In genomic region chr19:3508771-3509535, GRCh38 we compare ENCODE assay signal across 14 cellular contexts. TPM values are rescaled to one million over a fixed set of nuclear protein-coding genes. Genes with fewer than 3 reads are reported as not detected.
DNase-seq lines count a peak whose midpoint lies in the region; ATAC-seq and TF ChIP-seq lines count a peak whose summit lies in the region.
"Had no signal": no experiment of that assay in that cellular context is flagged by ENCODE, and none has a peak within 500 bp of the region (broad histone marks: within the 10 kb centered on the region; RNA-seq: fewer than 3 reads in every experiment).

No MANE protein-coding gene starts in this region.

- H3K36me3 ChIP-seq in hepatocyte (replicated peaks; ENCODE audit: insufficient read depth, low read depth) (no peaks in the 10 kb centered on the region), BE2C (peaks cover 17% of the 10 kb centered on the region; the same call in 1 of the 2 replicates)

- peaks cover 16% of the 10 kb centered on the region for H3K36me3 Mint-ChIP-seq in activated CD8-positive, alpha-beta memory T cell treated with anti-CD3 and anti-CD28 coated beads, Interleukin-2, amount 10 ng/mL, durations not matched to agents 7 days and 5 days
- peaks cover 38% of the 10 kb centered on the region for H3K36me3 Mint-ChIP-seq in activated B cell treated with CpG ODN at 0.5 μM for 24 hours (ENCODE audit: low read depth)
- peaks cover 19% of the 10 kb centered on the region for H3K36me3 Mint-ChIP-seq in stimulated activated memory B cell treated with anti-CD40 and anti-IgM and Interleukin-4, amounts not matched to agents 10 μg/mL and 1 μg/mL and 100 μg/mL, for 72 hours

- H3K9me3 ChIP-seq in hepatocyte (ENCODE audit: low read depth) (no peaks in the 10 kb centered on the region), BE2C (no peaks in the 10 kb centered on the region)

- H3K27ac Mint-ChIP-seq in activated CD8-positive, alpha-beta memory T cell treated with anti-CD3 and anti-CD28 coated beads, Interleukin-2, amount 10 ng/mL, durations not matched to agents 7 days and 5 days: peak overlapping the region; percentile 24
- H3K27ac Mint-ChIP-seq in activated B cell treated with CpG ODN at 0.5 μM for 24 hours: no peak overlapping the region
- H3K27ac Mint-ChIP-seq in stimulated activated memory B cell treated with anti-CD40 and anti-IgM and Interleukin-4, amounts not matched to agents 10 μg/mL and 1 μg/mL and 100 μg/mL, for 72 hours: peak overlapping the region; percentile 5

- CTCF ChIA-PET in activated CD8-positive, alpha-beta memory T cell treated with anti-CD3 and anti-CD28 coated beads, Interleukin-2, amount 10 ng/mL, durations not matched to agents 7 days and 5 days (lab: Charles Lee): no interaction called here
- CTCF ChIA-PET in activated B cell treated with CpG ODN at 0.5 μM for 24 hours (lab: Charles Lee): no interaction called here

- no peaks in the 10 kb centered on the region for H3K27me3 Mint-ChIP-seq in activated CD8-positive, alpha-beta memory T cell treated with anti-CD3 and anti-CD28 coated beads, Interleukin-2, amount 10 ng/mL, durations not matched to agents 7 days and 5 days
- H3K27me3 Mint-ChIP-seq in activated B cell treated with CpG ODN at 0.5 μM for 24 hours: no peaks in the 10 kb centered on the region
- H3K27me3 Mint-ChIP-seq in stimulated activated memory B cell treated with anti-CD40 and anti-IgM and Interleukin-4, amounts not matched to agents 10 μg/mL and 1 μg/mL and 100 μg/mL, for 72 hours: no peaks in the 10 kb centered on the region

- H3K4me3 Mint-ChIP-seq in activated CD8-positive, alpha-beta memory T cell treated with anti-CD3 and anti-CD28 coated beads, Interleukin-2, amount 10 ng/mL, durations not matched to agents 7 days and 5 days: peak overlapping the region; percentile 14
- H3K4me3 Mint-ChIP-seq in activated B cell treated with CpG ODN at 0.5 μM for 24 hours: peak overlapping the region; percentile 44
- peak overlapping the region; percentile 14 for H3K4me3 Mint-ChIP-seq in stimulated activated memory B cell treated with anti-CD40 and anti-IgM and Interleukin-4, amounts not matched to agents 10 μg/mL and 1 μg/mL and 100 μg/mL, for 72 hours

- peak overlapping the region; percentile 96 for H3K4me2 ChIP-seq in hepatocyte

- ATAC-seq in activated CD8-positive, alpha-beta memory T cell treated with anti-CD3 and anti-CD28 coated beads, Interleukin-2, amount 10 ng/mL, durations not matched to agents 7 days and 5 days: no peak
- ATAC-seq in activated B cell treated with CpG ODN at 0.5 μM for 24 hours (ENCODE audit: low read depth) (no peak), GM18867 (IDR thresholded peaks at IDR 0.05; ENCODE audit: unreplicated experiment) (no peak)
- no peak for ATAC-seq in stimulated activated memory B cell treated with anti-CD40 and anti-IgM and Interleukin-4, amounts not matched to agents 10 μg/mL and 1 μg/mL and 100 μg/mL, for 72 hours
- ATAC-seq: left colon, right cardiac atrium had no signal

- H2AFZ ChIP-seq in hepatocyte: no peak overlapping the region

- H3K4me1 ChIP-seq in hepatocyte (ENCODE audit: insufficient read depth) (peaks cover 10% of the 10 kb centered on the region), BE2C (no peaks in the 10 kb centered on the region; the same call in none of the 2 replicates)

- WGBS in hepatocyte (ENCODE audit: low lambda C conversion rate, missing lambda C conversion rate): 94% methylated on average over 23 of the region's 23 CpGs

- peaks cover 64% of the 10 kb centered on the region for H4K20me1 ChIP-seq in hepatocyte (ENCODE audit: insufficient read depth, poor library complexity, severe bottlenecking)

- peaks cover 77% of the 10 kb centered on the region for H3K79me2 ChIP-seq in hepatocyte

- POLR2A ChIA-PET in activated B cell treated with CpG ODN at 0.5 μM for 24 hours (lab: Charles Lee): interaction anchor here (0.5 kb wide), 1 partner anchor 560 kb away, joined by 4 read pairs; no protein-coding TSS in a partner anchor

- no peak for DNase-seq in activated CD8-positive, alpha-beta memory T cell treated with anti-CD3 and anti-CD28 coated beads, Interleukin-2, amount 10 ng/mL, durations not matched to agents 7 days and 5 days
- no peak for DNase-seq in activated CD8-positive, alpha-beta memory T cell treated with anti-CD3 and anti-CD28 coated beads, Interleukin-2, amount 50 U/mL, for 4 hours
- DNase-seq in activated B cell treated with CpG ODN at 0.5 μM for 24 hours (no peak), hepatocyte (ENCODE audit: low spot score) (no peak), NCI-H187 (lab: John Stamatoyannopoulos, UW) (no peak), BE2C (no peak)
- DNase-seq: left colon, NCI-H1048 had no signal

- TF ChIP-seq CTCF in activated B cell treated with CpG ODN at 0.5 μM for 24 hours (IDR thresholded peaks at IDR 0.05) (no peak), hepatocyte (IDR thresholded peaks at IDR 0.05; ENCODE audit: poor library complexity) (no peak), BE2C (IDR thresholded peaks at IDR 0.05; ENCODE audit: low read depth, low read length) (no peak)

- intact Hi-C loops in activated B cell treated with CpG ODN at 0.5 μM for 24 hours (cut with micrococcal nuclease): loop anchor here (5.0 to 10.0 kb wide), 5 partner anchors 48 to 946 kb away; partner anchors contain the start of genes APBA3, CHAF1A, MFSD12 and MRPL54

- no peak overlapping the region for H3K4me3 ChIP-seq in hepatocyte
- H3K4me3 ChIP-seq in BE2C (ENCODE audit: low read depth, low read length): no peak overlapping the region

- no peaks in the 10 kb centered on the region for H3K9me3 Mint-ChIP-seq in activated CD8-positive, alpha-beta memory T cell treated with anti-CD3 and anti-CD28 coated beads, Interleukin-2, amount 10 ng/mL, durations not matched to agents 7 days and 5 days (ENCODE audit: low read depth)
- H3K9me3 Mint-ChIP-seq in activated B cell treated with CpG ODN at 0.5 μM for 24 hours: no peaks in the 10 kb centered on the region
- H3K9me3 Mint-ChIP-seq in stimulated activated memory B cell treated with anti-CD40 and anti-IgM and Interleukin-4, amounts not matched to agents 10 μg/mL and 1 μg/mL and 100 μg/mL, for 72 hours: no peaks in the 10 kb centered on the region

- no peaks in the 10 kb centered on the region for H3K9me2 ChIP-seq in hepatocyte (replicated peaks; ENCODE audit: insufficient read depth)

- no peaks in the 10 kb centered on the region for H3K27me3 ChIP-seq in hepatocyte
- H3K27me3 ChIP-seq in BE2C: no peaks in the 10 kb centered on the region

- H3K27ac ChIP-seq in hepatocyte: no peak overlapping the region
- H3K27ac ChIP-seq: VCaP had no signal

- peaks cover 39% of the 10 kb centered on the region for H3K4me1 Mint-ChIP-seq in activated CD8-positive, alpha-beta memory T cell treated with anti-CD3 and anti-CD28 coated beads, Interleukin-2, amount 10 ng/mL, durations not matched to agents 7 days and 5 days
- peaks cover 49% of the 10 kb centered on the region for H3K4me1 Mint-ChIP-seq in activated B cell treated with CpG ODN at 0.5 μM for 24 hours
- peaks cover 61% of the 10 kb centered on the region for H3K4me1 Mint-ChIP-seq in stimulated activated memory B cell treated with anti-CD40 and anti-IgM and Interleukin-4, amounts not matched to agents 10 μg/mL and 1 μg/mL and 100 μg/mL, for 72 hours

RNA-seq across cellular contexts. Expression of gene FZR1, which starts 2.8 kb away (rescaled TPM):
- total RNA-seq in activated CD8-positive, alpha-beta memory T cell treated with anti-CD3 and anti-CD28 coated beads, Interleukin-2, amount 10 ng/mL, durations not matched to agents 7 days and 5 days: 10 to 100 TPM; 61.4 to 79.1 TPM
- total RNA-seq in activated B cell treated with CpG ODN at 0.5 μM for 24 hours (53.5 and 66.0 TPM in 2 replicates), hepatocyte (18.1 and 32.1 TPM in 2 replicates)
- 51.0 and 51.9 TPM in 2 replicates for polyA plus RNA-seq in hepatocyte
- polyA plus RNA-seq in BE2C (2012; ENCODE audit: insufficient read depth, insufficient read length, low read depth): 79.6 TPM

RNA-seq across cellular contexts. Expression of gene DOHH, which starts 8.5 kb away (rescaled TPM):
- total RNA-seq in activated CD8-positive, alpha-beta memory T cell treated with anti-CD3 and anti-CD28 coated beads, Interleukin-2, amount 10 ng/mL, durations not matched to agents 7 days and 5 days: 10 to 100 TPM; 13.3 to 17.0 TPM
- 12.8 and 13.6 TPM in 2 replicates for total RNA-seq in activated B cell treated with CpG ODN at 0.5 μM for 24 hours
- 10.9 and 14.9 TPM in 2 replicates for total RNA-seq in hepatocyte
- 17.6 and 28.2 TPM in 2 replicates for polyA plus RNA-seq in hepatocyte
- 76.3 TPM for polyA plus RNA-seq in BE2C (2012; ENCODE audit: insufficient read depth, insufficient read length, low read depth)

RNA-seq across cellular contexts. Expression of gene SMIM44, which starts 25.7 kb away (rescaled TPM):
- total RNA-seq in activated CD8-positive, alpha-beta memory T cell treated with anti-CD3 and anti-CD28 coated beads, Interleukin-2, amount 10 ng/mL, durations not matched to agents 7 days and 5 days: not detected
- not detected in 2 replicates for total RNA-seq in activated B cell treated with CpG ODN at 0.5 μM for 24 hours
- not detected in 2 replicates for total RNA-seq in hepatocyte
- polyA plus RNA-seq in hepatocyte: not detected in 2 replicates
- polyA plus RNA-seq in BE2C (2012; ENCODE audit: insufficient read depth, insufficient read length, low read depth): not detected
- total RNA-seq: bronchial epithelial cell, fibroblast of villous mesenchyme, right cardiac atrium had no signal
- polyA plus RNA-seq: right cardiac atrium had no signal

RNA-seq across cellular contexts. Expression of gene SMIM24, which starts 28.6 kb away (rescaled TPM):
- total RNA-seq in activated CD8-positive, alpha-beta memory T cell treated with anti-CD3 and anti-CD28 coated beads, Interleukin-2, amount 10 ng/mL, durations not matched to agents 7 days and 5 days: 1 to 10 TPM; 1.1 to 2.3 TPM
- total RNA-seq in activated B cell treated with CpG ODN at 0.5 μM for 24 hours: 0.34 TPM in 1 of 2 replicates, not detected in the other
- total RNA-seq in hepatocyte: 81.2 and 85.5 TPM in 2 replicates
- polyA plus RNA-seq in hepatocyte: 114 and 151 TPM in 2 replicates
- polyA plus RNA-seq in BE2C (2012; ENCODE audit: insufficient read depth, insufficient read length, low read depth): not detected
- total RNA-seq: bronchial epithelial cell, fibroblast of villous mesenchyme, right cardiac atrium had no signal
- polyA plus RNA-seq: right cardiac atrium had no signal

RNA-seq across cellular contexts. Expression of gene TEKTIP1, which starts 30.0 kb away (rescaled TPM):
- total RNA-seq in activated CD8-positive, alpha-beta memory T cell treated with anti-CD3 and anti-CD28 coated beads, Interleukin-2, amount 10 ng/mL, durations not matched to agents 7 days and 5 days: 1 to 10 TPM; 5.7 to 7.2 TPM
- total RNA-seq in activated B cell treated with CpG ODN at 0.5 μM for 24 hours: 7.1 and 8.1 TPM in 2 replicates
- total RNA-seq in hepatocyte: not detected in 2 replicates
- polyA plus RNA-seq in hepatocyte: 1.4 and 1.5 TPM in 2 replicates
- polyA plus RNA-seq in BE2C (2012; ENCODE audit: insufficient read depth, insufficient read length, low read depth): 6.1 TPM
- total RNA-seq: bronchial epithelial cell, fibroblast of villous mesenchyme had no signal
